In genomic region chr14:38113546-38113945, GRCh38 we compare ENCODE assay signal across 5 cellular contexts.
"Had no signal": no experiment of that assay in that cellular context is flagged by ENCODE, and none has a peak within 500 bp of the region (broad histone marks: within the 10 kb centered on the region; RNA-seq: fewer than 3 reads in every experiment).

No MANE protein-coding gene starts in this region.

- H3K27ac Mint-ChIP-seq: H9, IgD-negative memory B cell had no signal

- H2AFZ ChIP-seq: GM23248 had no signal

- H3K36me3 Mint-ChIP-seq: IgD-negative memory B cell had no signal

- H3K4me3 ChIP-seq: GM23248 had no signal

- H3K4me1 Mint-ChIP-seq: IgD-negative memory B cell had no signal

- H3K27me3 Mint-ChIP-seq: IgD-negative memory B cell had no signal

- DNase-seq: GM23248, H9, HCEC 1CT, KBM-7 had no signal

- H3K4me3 Mint-ChIP-seq: H9, IgD-negative memory B cell had no signal

- H3K9ac ChIP-seq: GM23248 had no signal

- H3K27ac ChIP-seq: GM23248 had no signal
